In genomic region chr5:79689541-79690466, GRCh38 we compare ENCODE assay signal across 11 cellular contexts. TPM values are rescaled to one million over a fixed set of nuclear protein-coding genes. Genes with fewer than 3 reads are reported as not detected.
DNase-seq lines count a peak whose midpoint lies in the region; ATAC-seq, FAIRE-seq and TF ChIP-seq lines count a peak whose summit lies in the region.
"Had no signal": no experiment of that assay in that cellular context is flagged by ENCODE, and none has a peak within 500 bp of the region (broad histone marks: within the 10 kb centered on the region; RNA-seq: fewer than 3 reads in every experiment).

CMYA5 (plus strand) TSS chr5:79689836; CDS start chr5:79689908, 72 bp downstream.

- H3K9ac ChIP-seq in keratinocyte (ENCODE audit: control insufficient read depth, extremely low read depth, insufficient read depth, low read length) = peak within 1 kb of the TSS; percentile 41

- no peaks in the 10 kb centered on the region for H3K27me3 ChIP-seq in dorsolateral prefrontal cortex
- H3K27me3 ChIP-seq in keratinocyte (ENCODE audit: control insufficient read depth, extremely low read depth, insufficient read depth, low read length) = no peaks in the 10 kb centered on the region

- TF ChIP-seq CTCF in HFFc6 (IDR thresholded peaks at IDR 0.05) (no peak), dorsolateral prefrontal cortex (IDR thresholded peaks at IDR 0.05 in 54 of 56, conservative IDR thresholded peaks at IDR 0.05 in 2 of 56; ENCODE audit: low read depth in 1 of 56, partially characterized antibody in 56 of 56) (no peak), keratinocyte (optimal IDR thresholded peaks at IDR 0.05 in 1 of 3, IDR thresholded peaks at IDR 0.05 in 1 of 3, conservative IDR thresholded peaks at IDR 0.05 in 1 of 3; ENCODE audit: extremely low read depth in 1 of 3, insufficient read depth in 2 of 3, low read length in 3 of 3) (no peak)

- H3K4me1 Mint-ChIP-seq in HFFc6 (ENCODE audit: low read depth) = peaks cover 63% of the 10 kb centered on the region

- ATAC-seq in GM19328 (IDR thresholded peaks at IDR 0.05; ENCODE audit: unreplicated experiment) (no peak), HG02623 (IDR thresholded peaks at IDR 0.05; ENCODE audit: unreplicated experiment) (no peak)
- ATAC-seq: effector memory CD8-positive, alpha-beta T cell; GM12878; T-helper 17 cell had no signal

- no peaks in the 10 kb centered on the region for H4K20me1 ChIP-seq in keratinocyte (ENCODE audit: control insufficient read depth, extremely low read depth, insufficient read depth, low read length)

- H3K36me3 Mint-ChIP-seq in HFFc6 (ENCODE audit: low read depth) = peaks cover 14% of the 10 kb centered on the region

- no peaks in the 10 kb centered on the region for H3K27me3 Mint-ChIP-seq in HFFc6 (ENCODE audit: insufficient read depth)
- H3K27me3 Mint-ChIP-seq: effector memory CD8-positive, alpha-beta T cell; T-helper 17 cell had no signal

- no peaks in the 10 kb centered on the region for H3K9me3 ChIP-seq in keratinocyte (ENCODE audit: control insufficient read depth, low read depth, low read length)

- peak within 1 kb of the TSS; percentile 83 for H3K4me3 Mint-ChIP-seq in HFFc6
- H3K4me3 Mint-ChIP-seq: effector memory CD8-positive, alpha-beta T cell; T-helper 17 cell had no signal

- peak within 1 kb of the TSS; percentile 79 for H3K4me2 ChIP-seq in keratinocyte (ENCODE audit: control insufficient read depth, extremely low read depth, insufficient read depth, low read depth, low read length)

- peak within 1 kb of the TSS; percentile 66 for H3K27ac Mint-ChIP-seq in HFFc6
- H3K27ac Mint-ChIP-seq: T-helper 17 cell had no signal

- H3K9me3 Mint-ChIP-seq in HFFc6 = no peaks in the 10 kb centered on the region

- H3K27ac ChIP-seq in dorsolateral prefrontal cortex = peak within 1 kb of the TSS in 37 of 59 donors; percentile 1 to 82 (median 52)
- no peak within 1 kb of the TSS for H3K27ac ChIP-seq in keratinocyte (ENCODE audit: control insufficient read depth, insufficient read depth, low read length)

- no peaks in the 10 kb centered on the region for H3K79me2 ChIP-seq in keratinocyte (ENCODE audit: control insufficient read depth, insufficient read depth, low read length)

- no peaks in the 10 kb centered on the region for H3K36me3 ChIP-seq in keratinocyte (ENCODE audit: control insufficient read depth in 2 of 2, extremely low read depth in 1 of 2, insufficient read depth in 2 of 2, low read length in 2 of 2)

- dilution Hi-C loops in keratinocyte (cut with MboI; ENCODE audit: extremely low pct_ligation_motif_present, low sequenced_read_pairs) = no loop called here

- DNase-seq in HFFc6 (no peak), dorsolateral prefrontal cortex (peak in 6 of 10 donors; percentile 17 to 51 (median 34)), keratinocyte (ENCODE audit: low read depth, low spot score) (no peak), skeletal muscle cell (ENCODE audit: low read depth) (no peak), NCI-H2171 treated with DMSO at 0.1 percent for 48 hours (lab: John Stamatoyannopoulos, UW) (no peak), NCI-H2196 treated with DMSO at 0.1 percent for 48 hours (lab: John Stamatoyannopoulos, UW; ENCODE audit: unreplicated experiment) (no peak)
- DNase-seq: effector memory CD8-positive, alpha-beta T cell; T-helper 17 cell had no signal

- peak; percentile 44 for FAIRE-seq in keratinocyte (lab: Jason Lieb, UNC)
- FAIRE-seq: GM12878 had no signal

- H3K4me3 ChIP-seq in dorsolateral prefrontal cortex (peak within 1 kb of the TSS; percentile 19 to 71 (median 55)), keratinocyte (ENCODE audit: control insufficient read depth in 2 of 3, extremely low read depth in 1 of 3, insufficient read depth in 2 of 3, low read depth in 1 of 3, low read length in 3 of 3) (peak within 1 kb of the TSS; percentile 8 to 56 (median 29)), skeletal muscle cell (ENCODE audit: low read depth, low read length) (peak within 1 kb of the TSS; percentile 46)
- H3K4me3 ChIP-seq: GM12878 had no signal

- no peaks in the 10 kb centered on the region for H3K9me1 ChIP-seq in keratinocyte (ENCODE audit: control insufficient read depth, extremely low read depth, insufficient read depth, low read length)

- peak within 1 kb of the TSS; percentile 72 for H2AFZ ChIP-seq in keratinocyte (ENCODE audit: control insufficient read depth, low read length)

- peaks cover 11% of the 10 kb centered on the region for H3K4me1 ChIP-seq in keratinocyte (ENCODE audit: control insufficient read depth, extremely low read depth, insufficient read depth, low read length)

- intact Hi-C loops in dorsolateral prefrontal cortex (cut with DNase I) = no loop called here

RNA-seq across cellular contexts. Expression of gene CMYA5, which starts in this region (rescaled TPM):
- under 1 TPM; 0.31 to 0.87 (median 0.43) TPM for total RNA-seq in HFFc6 (2021; fragmentation: NEBNext Ultra II Directional; extraction: Animal tissue kit (Norgen Biotek cat#: 25700))
- 10 to 100 TPM in 77 of 120 experiments, 1 to 10 TPM in 43; 4.7 to 21.6 (median 10.8) TPM for total RNA-seq in dorsolateral prefrontal cortex
- polyA plus RNA-seq in keratinocyte = 0.10 to 0.39 TPM (median 0.25 TPM) in 3 replicates
- polyA plus RNA-seq in keratinocyte (2011; ENCODE audit: low read depth) = 0.92 TPM
- polyA plus RNA-seq in keratinocyte (2011; cell fraction: cytosol; rRNA removed) = 0.05 and 0.18 TPM in 2 replicates
- polyA plus RNA-seq in keratinocyte (2011; cell fraction: nucleus; rRNA removed) = 0.80 TPM in 2 replicates
- polyA plus RNA-seq in keratinocyte (2012; ENCODE audit: low replicate concordance) = 0.14 and 1.0 TPM in 2 replicates
- polyA minus RNA-seq in keratinocyte = 0.32 to 1.5 TPM in 2 of 3 replicates, not detected in the other
- 0.38 TPM for polyA minus RNA-seq in keratinocyte (2011; cell fraction: cytosol; rRNA and poly(A)+ RNA removed)
- polyA minus RNA-seq in keratinocyte (2011; cell fraction: nucleus; rRNA and poly(A)+ RNA removed) = 0.62 and 1.2 TPM in 2 replicates

Comparison
In these comparisons a context has a peak if more than half of its experiments do, and no peak if none do; other contexts are left out.
1. DNase-seq: peak in dorsolateral prefrontal cortex (6 of 10); none in HFFc6 (single experiment), keratinocyte (single experiment), skeletal muscle cell (single experiment), NCI-H2171 treated with DMSO at 0.1 percent for 48 hours (single experiment) and NCI-H2196 treated with DMSO at 0.1 percent for 48 hours (single experiment).
2. Peak in every context shown above with its lines, with median percentiles within 50 percentile points of each other: H3K4me3 ChIP-seq.